ENCODE assay signal across 8 cellular contexts in genomic region chr4:17577660-17578481, GRCh38. TPM values are rescaled to one million over a fixed set of nuclear protein-coding genes. Genes with fewer than 3 reads are reported as not detected.
DNase-seq lines count a peak whose midpoint lies in the region; ATAC-seq, FAIRE-seq and TF ChIP-seq lines count a peak whose summit lies in the region.

No MANE protein-coding gene starts in this region.

- dilution Hi-C loops in keratinocyte (cut with MboI; ENCODE audit: extremely low pct_ligation_motif_present, low sequenced_read_pairs) = no loop called here

- H3K9me1 ChIP-seq in keratinocyte (ENCODE audit: control insufficient read depth, extremely low read depth, insufficient read depth, low read length) = no peaks in the 10 kb centered on the region

- no peaks in the 10 kb centered on the region for H3K27me3 ChIP-seq in breast epithelium
- H3K27me3 ChIP-seq in keratinocyte (ENCODE audit: control insufficient read depth, extremely low read depth, insufficient read depth, low read length) = no peaks in the 10 kb centered on the region

- FAIRE-seq in keratinocyte (lab: Jason Lieb, UNC) = peak; percentile 26

- H4K20me1 ChIP-seq in keratinocyte (ENCODE audit: control insufficient read depth, extremely low read depth, insufficient read depth, low read length) = no peaks in the 10 kb centered on the region

- DNase-seq in AG10803 (ENCODE audit: low read depth) (peak; percentile 26), T follicular helper cell (ENCODE audit: low read depth) (peak; percentile 26), breast epithelium (ENCODE audit: low spot score in 2 of 2) (peak; percentile 31 to 58), keratinocyte (ENCODE audit: low read depth, low spot score) (no peak), NCI-H2196 treated with DMSO at 0.1 percent for 48 hours (lab: John Stamatoyannopoulos, UW; ENCODE audit: unreplicated experiment) (no peak)
- peak; percentile 36 for DNase-seq in stimulated activated CD4-positive, alpha-beta T cell treated with anti-CD3 and anti-CD28 coated beads, Interleukin-12 subunit alpha, Interleukin-12 subunit beta, amount 100 ng/mL, for 4 hours

- H3K36me3 ChIP-seq in breast epithelium = no peaks in the 10 kb centered on the region
- H3K36me3 ChIP-seq in keratinocyte (ENCODE audit: control insufficient read depth in 2 of 2, extremely low read depth in 1 of 2, insufficient read depth in 2 of 2, low read length in 2 of 2) = peaks cover 6 to 11% of the 10 kb centered on the region in 2 experiments

- peak overlapping the region; percentile 97 for H3K4me2 ChIP-seq in keratinocyte (ENCODE audit: control insufficient read depth, extremely low read depth, insufficient read depth, low read depth, low read length)

- ATAC-seq in GM19023 (IDR thresholded peaks at IDR 0.05; ENCODE audit: unreplicated experiment) (peak; percentile 12), HG03378 (IDR thresholded peaks at IDR 0.05; ENCODE audit: unreplicated experiment) (peak; percentile 14)

- peak overlapping the region; percentile 81 for H3K4me3 ChIP-seq in AG10803 (ENCODE audit: low read length)
- peak overlapping the region; percentile 72 to 99 (median 92) for H3K4me3 ChIP-seq in breast epithelium
- peak overlapping the region; percentile 88 to 93 (median 89) for H3K4me3 ChIP-seq in keratinocyte (ENCODE audit: control insufficient read depth in 2 of 3, extremely low read depth in 1 of 3, insufficient read depth in 2 of 3, low read depth in 1 of 3, low read length in 3 of 3)

- TF ChIP-seq POLR2A in breast epithelium (IDR thresholded peaks at IDR 0.05) = no peak

- H3K27ac ChIP-seq in breast epithelium (peak overlapping the region; percentile 87 to 97), keratinocyte (ENCODE audit: control insufficient read depth, insufficient read depth, low read length) (peak overlapping the region; percentile 87)

- intact Hi-C loops in breast epithelium (cut with DNase I; ENCODE audit: low total_unique reads) = no loop called here

- H3K4me1 ChIP-seq in breast epithelium = no peaks in the 10 kb centered on the region
- peaks cover 8% of the 10 kb centered on the region for H3K4me1 ChIP-seq in keratinocyte (ENCODE audit: control insufficient read depth, extremely low read depth, insufficient read depth, low read length)

- H2AFZ ChIP-seq in keratinocyte (ENCODE audit: control insufficient read depth, low read length) = peak overlapping the region; percentile 78

- no peak; the same call in 1 of the 2 replicates for TF ChIP-seq CTCF in AG10803 (conservative IDR thresholded peaks at IDR 0.05; ENCODE audit: low read length)
- TF ChIP-seq CTCF in breast epithelium (IDR thresholded peaks at IDR 0.05) = no peak
- TF ChIP-seq CTCF in keratinocyte (optimal IDR thresholded peaks at IDR 0.05 in 1 of 3, IDR thresholded peaks at IDR 0.05 in 1 of 3, conservative IDR thresholded peaks at IDR 0.05 in 1 of 3; ENCODE audit: extremely low read depth in 1 of 3, insufficient read depth in 2 of 3, low read length in 3 of 3) = no peak

- peak overlapping the region; percentile 90 for H3K9ac ChIP-seq in keratinocyte (ENCODE audit: control insufficient read depth, extremely low read depth, insufficient read depth, low read length)

- H3K79me2 ChIP-seq in keratinocyte (ENCODE audit: control insufficient read depth, insufficient read depth, low read length) = peaks cover 17% of the 10 kb centered on the region

- no peaks in the 10 kb centered on the region for H3K9me3 ChIP-seq in breast epithelium
- H3K9me3 ChIP-seq in keratinocyte (ENCODE audit: control insufficient read depth, low read depth, low read length) = no peaks in the 10 kb centered on the region

RNA-seq across cellular contexts. Expression of gene LAP3, which starts 0.9 kb away (rescaled TPM):
- 10 to 100 TPM; 72.4 to 93.4 (median 81.0) TPM for total RNA-seq in breast epithelium
- 57.3 to 95.6 TPM (median 84.8 TPM) in 3 replicates for polyA plus RNA-seq in keratinocyte
- polyA plus RNA-seq in keratinocyte (2011; ENCODE audit: low read depth) = 61.6 TPM
- polyA plus RNA-seq in keratinocyte (2011; cell fraction: cytosol; rRNA removed) = 54.5 and 62.3 TPM in 2 replicates
- 50.8 and 59.6 TPM in 2 replicates for polyA plus RNA-seq in keratinocyte (2011; cell fraction: nucleus; rRNA removed)
- 28.5 and 70.8 TPM in 2 replicates for polyA plus RNA-seq in keratinocyte (2012; ENCODE audit: low replicate concordance)
- polyA minus RNA-seq in keratinocyte = 20.2 to 54.7 TPM (median 46.0 TPM) in 3 replicates
- 52.9 TPM for polyA minus RNA-seq in keratinocyte (2011; cell fraction: cytosol; rRNA and poly(A)+ RNA removed)
- polyA minus RNA-seq in keratinocyte (2011; cell fraction: nucleus; rRNA and poly(A)+ RNA removed) = 19.1 and 32.3 TPM in 2 replicates

RNA-seq across cellular contexts. Expression of gene MED28, which starts 36.6 kb away (rescaled TPM):
- total RNA-seq in breast epithelium = 10 to 100 TPM; 13.8 to 22.8 (median 19.7) TPM
- polyA plus RNA-seq in keratinocyte = 12.3 to 22.5 TPM (median 21.7 TPM) in 3 replicates
- 59.8 TPM for polyA plus RNA-seq in keratinocyte (2011; ENCODE audit: low read depth)
- 8.7 and 13.2 TPM in 2 replicates for polyA plus RNA-seq in keratinocyte (2011; cell fraction: cytosol; rRNA removed)
- 6.0 and 6.7 TPM in 2 replicates for polyA plus RNA-seq in keratinocyte (2011; cell fraction: nucleus; rRNA removed)
- 21.5 and 35.2 TPM in 2 replicates for polyA plus RNA-seq in keratinocyte (2012; ENCODE audit: low replicate concordance)
- polyA minus RNA-seq in keratinocyte = 8.8 to 11.3 TPM (median 10.5 TPM) in 3 replicates
- polyA minus RNA-seq in keratinocyte (2011; cell fraction: cytosol; rRNA and poly(A)+ RNA removed) = 38.0 TPM
- 6.2 and 14.6 TPM in 2 replicates for polyA minus RNA-seq in keratinocyte (2011; cell fraction: nucleus; rRNA and poly(A)+ RNA removed)

Comparison
In these comparisons a context has a peak if more than half of its experiments do, and no peak if none do; other contexts are left out.
1. DNase-seq: peak in AG10803 (single experiment), T follicular helper cell (single experiment), breast epithelium (2 of 2) and stimulated activated CD4-positive, alpha-beta T cell treated with anti-CD3 and anti-CD28 coated beads, Interleukin-12 subunit alpha, Interleukin-12 subunit beta, amount 100 ng/mL, for 4 hours (single experiment); none in keratinocyte (single experiment) and NCI-H2196 treated with DMSO at 0.1 percent for 48 hours (single experiment).
2. Peak in every context shown above with its lines, with median percentiles within 50 percentile points of each other: H3K4me3 ChIP-seq.